Comparison of ENCODE assay signal across 12 cellular contexts in genomic region chr7:22723642-22724041, GRCh38. TPM values are rescaled to one million over a fixed set of nuclear protein-coding genes. Genes with fewer than 3 reads are reported as not detected.
A peak's percentile ranks its signal among the peaks of the same experiment; 100 is the strongest.
DNase-seq lines count a peak whose midpoint lies in the region; ATAC-seq and TF ChIP-seq lines count a peak whose summit lies in the region.
"Had no signal": no experiment of that assay in that cellular context is flagged by ENCODE, and none has a peak within 500 bp of the region (broad histone marks: within the 10 kb centered on the region; RNA-seq: fewer than 3 reads in every experiment).

No MANE protein-coding gene starts in this region.

- H2AFZ ChIP-seq in IMR-90 (replicated peaks; ENCODE audit: low read length, poor library complexity) (peak overlapping the region; percentile 66), hepatocyte (no peak overlapping the region)

- H2BK15ac ChIP-seq in IMR-90 (ENCODE audit: low read depth, low read length), result peak overlapping the region; percentile 95

- peak overlapping the region; percentile 80 for H4K5ac ChIP-seq in IMR-90 (ENCODE audit: low read depth, low read length)

- POLR2A ChIA-PET in IMR-90 (lab: Charles Lee; ENCODE audit: unreplicated experiment), result interaction anchor here (0.6 kb wide), 1 partner anchor 16 kb away, joined by 21 read pairs; no protein-coding TSS in a partner anchor

- H3K27me3 ChIP-seq in IMR-90 (ENCODE audit: control insufficient read depth, insufficient read depth, low read length) (no peaks in the 10 kb centered on the region), adrenal gland (no peaks in the 10 kb centered on the region), hepatocyte (no peaks in the 10 kb centered on the region), skeletal muscle tissue (ENCODE audit: control insufficient read depth in 3 of 3, insufficient read depth in 3 of 3, low read length in 3 of 3) (no peaks in the 10 kb centered on the region)

- TF ChIP-seq POLR2A in IMR-90 (IDR thresholded peaks at IDR 0.05; ENCODE audit: low read depth, low read length), result no peak
- no peak for TF ChIP-seq POLR2A in adrenal gland (IDR thresholded peaks at IDR 0.05)
- TF ChIP-seq POLR2A in erythroblast (IDR thresholded peaks at IDR 0.05; ENCODE audit: low read length), result no peak

- H3K23ac ChIP-seq in IMR-90 (ENCODE audit: low read depth, low read length), result peak overlapping the region; percentile 74

- TF ChIP-seq RAD21 in IMR-90 (IDR thresholded peaks at IDR 0.05; ENCODE audit: low read length), result no peak

- no TSS peak for BruUV-seq in IMR-90 (replicated peaks; lab: Mats Ljungman, UMichigan)

- WGBS in IMR-90 (ENCODE audit: extremely low coverage in 2 of 2, insufficient read length in 1 of 2), 2 experiments, result no CpG with 5 or more reads among the region's 4 CpGs
- 57 to 78% (median 61%) methylated on average over 4 of the region's 4 CpGs for WGBS in adrenal gland, 4 donors
- WGBS in hepatocyte (ENCODE audit: low lambda C conversion rate, missing lambda C conversion rate), result 81% methylated on average over 4 of the region's 4 CpGs

- H2AK9ac ChIP-seq in IMR-90 (replicated peaks; ENCODE audit: low read depth, low read length, poor library complexity), result peak overlapping the region; percentile 31

- CTCF ChIA-PET in IMR-90 (lab: Yijun Ruan, JAX), result interaction anchor here (0.5 kb wide), 1 partner anchor 163 kb away, joined by 3 read pairs; no protein-coding TSS in a partner anchor

- intact Hi-C loops in IMR-90 (cut with micrococcal nuclease) (no loop called here), adrenal gland (cut with DNase I) (loop anchor here in 1 of 2 donors (10.0 kb wide), 1 partner anchor 331 kb away; no protein-coding TSS in a partner anchor)

- H3K36me3 ChIP-seq in IMR-90 (ENCODE audit: control insufficient read depth, insufficient read depth, low read length), result no peaks in the 10 kb centered on the region
- H3K36me3 ChIP-seq in adrenal gland (replicated peaks in 1 of 2), result no peaks in the 10 kb centered on the region
- no peaks in the 10 kb centered on the region for H3K36me3 ChIP-seq in hepatocyte (replicated peaks; ENCODE audit: insufficient read depth, low read depth)
- H3K36me3 ChIP-seq in skeletal muscle tissue (ENCODE audit: control insufficient read depth in 3 of 3, insufficient read depth in 3 of 3, low read length in 3 of 3), result no peaks in the 10 kb centered on the region

- H3K4me3 Mint-ChIP-seq in activated T-cell treated with anti-CD3 and anti-CD28 coated beads, Interleukin-2, amount 50 U/mL, for 24 hours, result no peak overlapping the region
- H3K4me3 Mint-ChIP-seq: central memory CD8-positive, alpha-beta T cell; neural crest cell had no signal

- DNase-seq in IMR-90, result no peak
- peak in 3 of 7 donors; percentile 24 to 41 (median 33) for DNase-seq in adrenal gland
- DNase-seq in hepatocyte (ENCODE audit: low spot score), result no peak
- DNase-seq in inferior parietal cortex (ENCODE audit: extremely low spot score), result no peak
- DNase-seq in activated T-cell treated with anti-CD3 and anti-CD28 coated beads, Interleukin-2, amount 50 U/mL, for 24 hours, result no peak
- no peak for DNase-seq in erythroblast (lab: John Stamatoyannopoulos, UW)
- DNase-seq: activated CD8-positive, alpha-beta memory T cell treated with anti-CD3 and anti-CD28 coated beads, Interleukin-2, amount 50 U/mL, for 48 hours; T-helper 9 cell had no signal

- no peaks in the 10 kb centered on the region for H3K9me3 Mint-ChIP-seq in activated T-cell treated with anti-CD3 and anti-CD28 coated beads, Interleukin-2, amount 50 U/mL, for 24 hours
- H3K9me3 Mint-ChIP-seq: central memory CD8-positive, alpha-beta T cell; neural crest cell had no signal

- H3K4ac ChIP-seq in IMR-90 (ENCODE audit: low read depth, low read length), result peak overlapping the region; percentile 96

- H2AK5ac ChIP-seq in IMR-90 (ENCODE audit: low read depth, low read length), result peak overlapping the region; percentile 85

- H3K4me2 ChIP-seq in IMR-90 (ENCODE audit: low read depth, low read length) (peak overlapping the region; percentile 49; the same call in 1 of the 2 replicates), hepatocyte (peak overlapping the region; percentile 46)

- peaks cover 2% of the 10 kb centered on the region for H3K9me2 ChIP-seq in hepatocyte (replicated peaks; ENCODE audit: insufficient read depth)

- peak overlapping the region; percentile 70 for H2BK5ac ChIP-seq in IMR-90 (ENCODE audit: low read depth, low read length, poor library complexity, severe bottlenecking)

- H4K20me1 ChIP-seq in IMR-90 (ENCODE audit: insufficient read depth, low read length) (no peaks in the 10 kb centered on the region), hepatocyte (ENCODE audit: insufficient read depth, poor library complexity, severe bottlenecking) (no peaks in the 10 kb centered on the region)

- in situ Hi-C loops in IMR-90 (cut with MboI; ENCODE audit: low sequenced_read_pairs), result loop anchor here (5.0 kb wide), 1 partner anchor 161 kb away; no protein-coding TSS in a partner anchor

- H3K14ac ChIP-seq in IMR-90 (replicated peaks; ENCODE audit: low read depth, low read length), result peak overlapping the region; percentile 90

- H3K4me1 ChIP-seq in IMR-90 (ENCODE audit: control insufficient read depth, insufficient read depth, low read length) (peaks cover 20% of the 10 kb centered on the region), adrenal gland (replicated peaks in 1 of 2) (peaks cover 4 to 27% of the 10 kb centered on the region in 2 donors), hepatocyte (ENCODE audit: insufficient read depth) (peaks cover 9% of the 10 kb centered on the region), skeletal muscle tissue (ENCODE audit: control insufficient read depth in 3 of 3, insufficient read depth in 3 of 3, low read length in 3 of 3) (peaks cover 47 to 59% (median 51%) of the 10 kb centered on the region in 3 donors)

- no peaks in the 10 kb centered on the region for H3K9me3 ChIP-seq in IMR-90 (ENCODE audit: control insufficient read depth, insufficient read depth, low read length)
- H3K9me3 ChIP-seq in adrenal gland (replicated peaks in 1 of 3), result no peaks in the 10 kb centered on the region
- H3K9me3 ChIP-seq in hepatocyte (ENCODE audit: low read depth), result no peaks in the 10 kb centered on the region
- H3K9me3 ChIP-seq in skeletal muscle tissue (ENCODE audit: control insufficient read depth in 3 of 3, low read length in 3 of 3), result no peaks in the 10 kb centered on the region

- peaks cover 16% of the 10 kb centered on the region for H3K9me1 ChIP-seq in IMR-90 (ENCODE audit: insufficient read depth, low read length)

- no peaks in the 10 kb centered on the region for H3K79me2 ChIP-seq in hepatocyte

- peak overlapping the region; percentile 87 for H2BK20ac ChIP-seq in IMR-90 (ENCODE audit: low read depth, low read length)

- peak overlapping the region; percentile 77 to 78 for H4K8ac ChIP-seq in IMR-90 (ENCODE audit: low read depth in 2 of 2, low read length in 2 of 2)

- TF ChIP-seq CTCF in IMR-90 (conservative IDR thresholded peaks at IDR 0.05; ENCODE audit: low read depth, low read length), result no peak
- TF ChIP-seq CTCF in adrenal gland (IDR thresholded peaks at IDR 0.05), result no peak
- TF ChIP-seq CTCF in hepatocyte (IDR thresholded peaks at IDR 0.05; ENCODE audit: poor library complexity), result no peak

- H3K4me3 ChIP-seq in IMR-90 (ENCODE audit: insufficient read depth, low read depth, low read length) (no peak overlapping the region), adrenal gland (no peak overlapping the region), hepatocyte (no peak overlapping the region), skeletal muscle tissue (ENCODE audit: low read length in 3 of 3) (no peak overlapping the region)

- H3K18ac ChIP-seq in IMR-90 (ENCODE audit: low read depth, low read length), result peak overlapping the region; percentile 69

- H3K79me1 ChIP-seq in IMR-90 (ENCODE audit: low read depth in 1 of 2, low read length in 2 of 2), result peaks cover 7 to 31% of the 10 kb centered on the region in 2 experiments

- H3K27me3 Mint-ChIP-seq in activated T-cell treated with anti-CD3 and anti-CD28 coated beads, Interleukin-2, amount 50 U/mL, for 24 hours, result peaks cover 44% of the 10 kb centered on the region

- H4K91ac ChIP-seq in IMR-90 (ENCODE audit: insufficient read depth, low read depth, low read length), result peak overlapping the region; percentile 86

- H3K56ac ChIP-seq in IMR-90 (ENCODE audit: extremely low read depth, insufficient read depth, low read length), result peak overlapping the region; percentile 7

- ATAC-seq in IMR-90 (ENCODE audit: low read depth), result no peak
- no peak for ATAC-seq in GM18511 (IDR thresholded peaks at IDR 0.05; ENCODE audit: unreplicated experiment)

- no peaks in the 10 kb centered on the region for H3K36me3 Mint-ChIP-seq in activated T-cell treated with anti-CD3 and anti-CD28 coated beads, Interleukin-2, amount 50 U/mL, for 24 hours (ENCODE audit: low read depth)

- H3K4me1 Mint-ChIP-seq in activated T-cell treated with anti-CD3 and anti-CD28 coated beads, Interleukin-2, amount 50 U/mL, for 24 hours (ENCODE audit: low read depth), result peaks cover 18% of the 10 kb centered on the region

- dilution Hi-C loops in IMR-90 (cut with HindIII; ENCODE audit: low sequenced_read_pairs, unreplicated experiment), result no loop called here

- peak overlapping the region; percentile 93 for H2BK120ac ChIP-seq in IMR-90 (ENCODE audit: low read depth, low read length)

- no peak overlapping the region for H3K27ac Mint-ChIP-seq in activated T-cell treated with anti-CD3 and anti-CD28 coated beads, Interleukin-2, amount 50 U/mL, for 24 hours

- H3K27ac ChIP-seq in IMR-90 (ENCODE audit: insufficient read depth, low read length) (peak overlapping the region; percentile 16; the same call in 1 of the 2 replicates), adrenal gland (peak overlapping the region in 3 of 5 donors; percentile 39 to 80 (median 66)), hepatocyte (peak overlapping the region; percentile 62), skeletal muscle tissue (ENCODE audit: low read depth, low read length) (peak overlapping the region; percentile 51)

- H3K9ac ChIP-seq in IMR-90 (ENCODE audit: low read depth, low read length) (peak overlapping the region; percentile 7; the same call in 1 of the 2 replicates), skeletal muscle tissue (ENCODE audit: low read depth in 1 of 3, low read length in 3 of 3) (no peak overlapping the region)

TF ChIP-seq in IMR-90, 13 proteins besides CTCF, POLR2A, EP300 and RAD21:
- no peak for TF ChIP-seq CHD1 (IDR thresholded peaks at IDR 0.05; ENCODE audit: low read depth, low read length)
- no peak for TF ChIP-seq MAZ (IDR thresholded peaks at IDR 0.05; ENCODE audit: borderline replicate concordance, low read depth, low read length)
- TF ChIP-seq CEBPB (IDR thresholded peaks at IDR 0.05; ENCODE audit: low read depth, low read length), result peak; percentile 90
- no peak for TF ChIP-seq MAFK (IDR thresholded peaks at IDR 0.05; ENCODE audit: low read depth, low read length)
TF ChIP-seq in IMR-90: peak in this region for 1.

RNA-seq across cellular contexts. Expression of gene IL6, which starts 3.4 kb away (rescaled TPM):
- total RNA-seq in IMR-90 (2012; rRNA removed) (15.2 and 18.3 TPM in 2 replicates), adrenal gland (1 to 10 TPM in 3 of 8 donors, under 1 TPM in 3, not detected in 2; 0.42 to 3.6 (median 0.90) TPM), hepatocyte (1.6 and 4.3 TPM in 2 replicates), skeletal muscle tissue (not detected)
- polyA plus RNA-seq in IMR-90 (2012; rRNA removed) (45.2 and 50.8 TPM in 2 replicates), adrenal gland (10 to 100 TPM in 1 of 3 donors, 1 to 10 TPM in 1, under 1 TPM in 1; 0.80 to 15.7 (median 1.0) TPM), hepatocyte (3.4 and 3.5 TPM in 2 replicates)
- polyA plus RNA-seq in IMR-90 (2012; cell fraction: cytosol; rRNA removed), result 52.3 and 73.8 TPM in 2 replicates
- polyA plus RNA-seq in IMR-90 (2012; cell fraction: nucleus; rRNA removed; ENCODE audit: low replicate concordance), result 136 and 310 TPM in 2 replicates
- total RNA-seq: neural crest cell had no signal

Comparison
In these comparisons a context has a peak if more than half of its experiments do, and no peak if none do; other contexts are left out.
1. H3K27ac ChIP-seq: peak in every context shown above with its lines; median percentile 66 in adrenal gland; 62 in hepatocyte; 51 in skeletal muscle tissue; 16 in IMR-90.